14 cellular contexts compared by ENCODE assay signal in the genomic region with DNA sequence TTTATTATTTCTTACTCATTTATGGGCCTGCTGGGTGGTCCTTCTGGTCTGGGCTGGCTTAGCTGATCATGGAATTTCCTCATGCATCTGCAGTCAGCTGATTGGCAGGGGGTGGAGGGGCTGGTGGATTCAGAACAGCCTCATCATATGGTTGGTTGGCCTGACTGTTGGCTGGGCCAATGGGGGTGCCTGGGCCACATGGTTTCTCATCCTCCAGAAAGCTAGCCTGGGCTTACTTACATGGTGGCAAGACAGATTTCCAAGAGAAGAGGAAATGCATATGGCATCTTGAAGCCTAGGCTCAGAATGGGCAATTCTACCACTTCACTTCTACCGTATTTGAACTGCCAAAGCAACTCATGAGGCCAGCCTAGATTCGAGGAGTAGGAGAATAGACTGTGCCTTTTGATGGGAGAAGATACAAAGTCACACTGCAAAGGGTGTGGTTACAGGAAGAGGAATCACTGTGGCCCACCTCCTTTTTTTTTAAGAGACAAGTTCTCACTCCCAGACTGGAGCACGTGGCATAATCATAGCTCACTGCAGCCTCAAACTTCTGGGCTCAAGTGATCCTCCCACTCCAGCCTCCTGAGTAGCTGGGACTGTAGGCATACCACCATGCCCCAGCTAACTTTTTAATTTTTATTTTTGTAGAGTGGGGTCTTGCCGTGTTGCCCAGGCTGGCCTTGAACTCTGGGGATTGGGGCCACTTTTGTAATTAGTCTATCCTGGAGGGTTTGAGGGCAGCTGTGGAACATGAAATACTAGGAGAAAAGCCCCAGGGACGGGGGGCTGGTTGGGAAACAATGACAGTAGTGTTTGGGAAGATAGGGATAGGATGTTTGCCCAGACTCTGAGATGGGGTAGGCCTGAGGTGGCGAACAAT. TPM values are rescaled to one million over a fixed set of nuclear protein-coding genes. Genes with fewer than 3 reads are reported as not detected.
DNase-seq lines count a peak whose midpoint lies in the region; ATAC-seq and TF ChIP-seq lines count a peak whose summit lies in the region.
"Had no signal": no experiment of that assay in that cellular context is flagged by ENCODE, and none has a peak within 500 bp of the region (broad histone marks: within the 10 kb centered on the region; RNA-seq: fewer than 3 reads in every experiment).

No MANE protein-coding gene starts in this region.

- ATAC-seq in body of pancreas (no peak), GM19397 (IDR thresholded peaks at IDR 0.05; ENCODE audit: unreplicated experiment) (no peak)

- H3K4me3 ChIP-seq in right atrium auricular region (no peak overlapping the region), body of pancreas (no peak overlapping the region), vagina (no peak overlapping the region)

- WGBS in body of pancreas, 2 donors: 57 to 59% methylated on average over 5 to 6 of the region's 6 CpGs

- no peak for TF ChIP-seq CTCF in right atrium auricular region (IDR thresholded peaks at IDR 0.05)
- TF ChIP-seq CTCF in body of pancreas (IDR thresholded peaks at IDR 0.05): no peak
- TF ChIP-seq CTCF in nephron (IDR thresholded peaks at IDR 0.05; ENCODE audit: unreplicated experiment in 3 of 3): no peak
- TF ChIP-seq CTCF in vagina (IDR thresholded peaks at IDR 0.05): no peak

- TF ChIP-seq POLR2A in body of pancreas (IDR thresholded peaks at IDR 0.05) (no peak), vagina (IDR thresholded peaks at IDR 0.05) (no peak)

- H3K4me1 ChIP-seq in right atrium auricular region (peaks cover 0 to 53% of the 10 kb centered on the region in 2 donors), body of pancreas (peaks cover 30% of the 10 kb centered on the region), vagina (peaks cover 39% of the 10 kb centered on the region)

- no peaks in the 10 kb centered on the region for H3K27me3 ChIP-seq in right atrium auricular region
- H3K27me3 ChIP-seq in body of pancreas: no peaks in the 10 kb centered on the region
- H3K27me3 ChIP-seq in vagina: no peaks in the 10 kb centered on the region

- H3K4me3 Mint-ChIP-seq in nephron: no peak overlapping the region
- H3K4me3 Mint-ChIP-seq: activated B cell treated with CpG ODN at 0.5 μM for 24 hours had no signal

- H3K27me3 Mint-ChIP-seq in nephron (ENCODE audit: low read depth): no peaks in the 10 kb centered on the region
- H3K27me3 Mint-ChIP-seq: activated B cell treated with CpG ODN at 0.5 μM for 24 hours had no signal

- no peaks in the 10 kb centered on the region for H3K36me3 ChIP-seq in right atrium auricular region
- no peaks in the 10 kb centered on the region for H3K36me3 ChIP-seq in body of pancreas (replicated peaks in 1 of 2; ENCODE audit: insufficient read depth in 1 of 2, low read depth in 2 of 2)
- H3K36me3 ChIP-seq in vagina: no peaks in the 10 kb centered on the region

- intact Hi-C loops in cardiac septum (cut with DNase I): loop anchor here (10.0 kb wide), 1 partner anchor 348 kb away; a partner anchor contains a TSS
- intact Hi-C loops in body of pancreas (cut with DNase I): no loop called here
- intact Hi-C loops in vagina (cut with DNase I): loop anchor here (10.0 kb wide), 1 partner anchor 48 kb away; a partner anchor contains a TSS

- peak overlapping the region; percentile 71 to 77 for H3K27ac ChIP-seq in right atrium auricular region
- H3K27ac ChIP-seq in body of pancreas: peak overlapping the region in 3 of 4 donors; percentile 1 to 63 (median 49)
- peak overlapping the region; percentile 74 for H3K27ac ChIP-seq in vagina

- peaks cover 66% of the 10 kb centered on the region for H3K4me1 Mint-ChIP-seq in nephron

- no peaks in the 10 kb centered on the region for H3K9me3 ChIP-seq in right atrium auricular region
- no peaks in the 10 kb centered on the region for H3K9me3 ChIP-seq in body of pancreas
- no peaks in the 10 kb centered on the region for H3K9me3 ChIP-seq in vagina

- no peaks in the 10 kb centered on the region for H3K9me3 Mint-ChIP-seq in nephron
- H3K9me3 Mint-ChIP-seq: activated B cell treated with CpG ODN at 0.5 μM for 24 hours had no signal

- DNase-seq in right atrium auricular region (ENCODE audit: low spot score) (no peak), cardiac septum (ENCODE audit: low spot score) (no peak), body of pancreas (no peak), vagina (ENCODE audit: extremely low spot score in 2 of 2) (peak in 1 of 2 donors; percentile 76), dedifferentiated amniotic fluid mesenchymal stem cell (ENCODE audit: extremely low spot score) (no peak)
- DNase-seq in activated CD4-positive, CD25-positive, alpha-beta regulatory T cell (lab: John Stamatoyannopoulos, UW): no peak
- DNase-seq: activated B cell treated with CpG ODN at 0.5 μM for 24 hours, amygdala, midbrain, NCI-H1105, NCI-H524 had no signal

- H3K36me3 Mint-ChIP-seq in nephron (ENCODE audit: low read depth): no peaks in the 10 kb centered on the region

- peak overlapping the region; percentile 96 to 99 (median 97) for H3K27ac Mint-ChIP-seq in nephron
- H3K27ac Mint-ChIP-seq: activated B cell treated with CpG ODN at 0.5 μM for 24 hours, progenitor cell of endocrine pancreas had no signal

RNA-seq across cellular contexts. Expression of a gene that starts 47.6 kb away (rescaled TPM):
- 10 to 100 TPM in 1 of 2 donors, 1 to 10 TPM in 1; 6.5 to 14.9 TPM for total RNA-seq in right atrium auricular region
- total RNA-seq in cardiac septum: 8.5 TPM
- total RNA-seq in body of pancreas: 1 to 10 TPM; 3.6 to 6.0 TPM
- total RNA-seq in vagina: 15.5 TPM
